18 cellular contexts compared by ENCODE assay signal in the genomic region with DNA sequence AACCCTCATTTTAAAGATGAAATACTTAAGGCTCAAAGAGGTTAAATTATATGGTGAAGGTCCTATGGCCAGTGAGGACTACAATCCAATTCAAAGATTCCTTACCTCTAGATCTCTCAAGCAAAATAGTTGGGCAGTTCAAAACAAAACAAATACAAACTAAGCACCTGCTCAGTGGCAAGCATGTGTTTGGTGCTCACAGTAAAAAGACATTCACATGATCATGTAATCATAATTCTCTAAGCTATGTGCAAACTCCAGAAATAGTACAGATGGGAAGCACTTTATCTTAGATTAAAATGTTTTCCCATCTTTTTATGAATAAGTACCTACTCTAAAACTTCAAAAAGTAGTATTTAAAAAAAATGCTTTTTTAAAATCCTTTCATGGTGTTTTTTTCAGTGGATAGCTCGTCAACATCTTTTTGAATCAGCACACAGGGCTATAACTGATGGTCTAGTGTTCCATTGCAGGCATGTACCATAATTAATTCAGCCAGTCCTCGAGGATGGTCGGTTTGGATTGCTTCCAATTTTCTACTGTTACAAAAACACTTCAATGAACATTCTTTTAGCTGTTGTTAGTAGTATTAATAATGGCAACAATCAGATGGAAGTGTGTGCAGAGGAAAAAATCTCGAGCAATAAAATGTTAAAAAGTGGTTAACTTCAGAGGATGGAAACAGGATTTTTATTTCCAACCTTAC. TPM values are rescaled to one million over a fixed set of nuclear protein-coding genes. Genes with fewer than 3 reads are reported as not detected.
DNase-seq lines count a peak whose midpoint lies in the region; ATAC-seq, FAIRE-seq and TF ChIP-seq lines count a peak whose summit lies in the region.
"Had no signal": no experiment of that assay in that cellular context is flagged by ENCODE, and none has a peak within 500 bp of the region (broad histone marks: within the 10 kb centered on the region; RNA-seq: fewer than 3 reads in every experiment).

No MANE protein-coding gene starts in this region.

- peaks cover 41% of the 10 kb centered on the region for H3K36me3 Mint-ChIP-seq in CD8-positive, alpha-beta T cell

- no peak for TF ChIP-seq POLR2A in H54 (IDR thresholded peaks at IDR 0.05; ENCODE audit: low read depth, low read length)

- peaks cover 20% of the 10 kb centered on the region for H3K4me1 ChIP-seq in BE2C
- H3K4me1 ChIP-seq in hepatocyte (ENCODE audit: insufficient read depth) = no peaks in the 10 kb centered on the region
- H3K4me1 ChIP-seq in CD8-positive, alpha-beta T cell (ENCODE audit: insufficient read depth, low read length) = no peaks in the 10 kb centered on the region
- H3K4me1 ChIP-seq: body of pancreas, spleen, suprapubic skin had no signal

- H3K4me1 Mint-ChIP-seq in CD8-positive, alpha-beta T cell (ENCODE audit: low read depth) = peaks cover 3% of the 10 kb centered on the region
- H3K4me1 Mint-ChIP-seq: nephron progenitor cell had no signal

- H3K9me3 Mint-ChIP-seq in CD8-positive, alpha-beta T cell = peaks cover 3% of the 10 kb centered on the region

- peaks cover 4% of the 10 kb centered on the region for H3K9me2 ChIP-seq in hepatocyte (replicated peaks; ENCODE audit: insufficient read depth)

- no peak overlapping the region for H3K27ac ChIP-seq in hepatocyte
- H3K27ac ChIP-seq in CD8-positive, alpha-beta T cell (ENCODE audit: low read depth, low read length) = no peak overlapping the region
- H3K27ac ChIP-seq: body of pancreas, KMS-11, spleen, suprapubic skin had no signal

- POLR2A ChIA-PET in CD8-positive, alpha-beta T cell (lab: Charles Lee) = no interaction called here

- DNase-seq in BE2C = peak; percentile 21
- DNase-seq in H54 (ENCODE audit: insufficient read length, low spot score) = no peak
- peak; percentile 58 for DNase-seq in NCI-H510A treated with DMSO at 0.1 percent for 48 hours (lab: John Stamatoyannopoulos, UW)
- DNase-seq in choroid plexus epithelial cell (ENCODE audit: low read depth) = peak; percentile 44
- no peak for DNase-seq in glomerular visceral epithelial cell (ENCODE audit: extremely low spot score)
- no peak for DNase-seq in hepatocyte (ENCODE audit: low spot score)
- no peak for DNase-seq in CD8-positive, alpha-beta T cell
- DNase-seq: activated CD4-positive, alpha-beta T cell treated with anti-CD3 and anti-CD28 coated beads for 48 hours; activated CD8-positive, alpha-beta memory T cell treated with anti-CD3 and anti-CD28 coated beads, Interleukin-2, amount 50 U/mL, for 4 hours; body of pancreas; cortex of kidney; NCI-H1436; nephron progenitor cell; psoas muscle; spleen had no signal

- no peak overlapping the region for H3K4me2 ChIP-seq in hepatocyte
- H3K4me2 ChIP-seq: KMS-11 had no signal

- TF ChIP-seq CTCF in BE2C (IDR thresholded peaks at IDR 0.05; ENCODE audit: low read depth, low read length) = no peak
- TF ChIP-seq CTCF in choroid plexus epithelial cell (conservative IDR thresholded peaks at IDR 0.05; ENCODE audit: low read depth, low read length) = no peak
- no peak for TF ChIP-seq CTCF in hepatocyte (IDR thresholded peaks at IDR 0.05; ENCODE audit: poor library complexity)
- no peak for TF ChIP-seq CTCF in CD8-positive, alpha-beta T cell (IDR thresholded peaks at IDR 0.05)

- H2AFZ ChIP-seq in hepatocyte = no peak overlapping the region

- no peaks in the 10 kb centered on the region for H3K27me3 ChIP-seq in BE2C
- H3K27me3 ChIP-seq in hepatocyte = no peaks in the 10 kb centered on the region
- H3K27me3 ChIP-seq in CD8-positive, alpha-beta T cell (ENCODE audit: insufficient read depth, low read length) = no peaks in the 10 kb centered on the region
- H3K27me3 ChIP-seq: body of pancreas, spleen, suprapubic skin had no signal

- H3K27me3 Mint-ChIP-seq in CD8-positive, alpha-beta T cell (ENCODE audit: low read depth) = no peaks in the 10 kb centered on the region

- H3K36me3 ChIP-seq in BE2C (peaks cover 14% of the 10 kb centered on the region), hepatocyte (replicated peaks; ENCODE audit: insufficient read depth, low read depth) (no peaks in the 10 kb centered on the region)
- no peaks in the 10 kb centered on the region for H3K36me3 ChIP-seq in CD8-positive, alpha-beta T cell (ENCODE audit: insufficient read depth, low read length)
- H3K36me3 ChIP-seq: suprapubic skin had no signal

- intact Hi-C loops in CD8-positive, alpha-beta T cell (cut with DNase I, micrococcal nuclease) = no loop called here

- no peaks in the 10 kb centered on the region for H3K9me3 ChIP-seq in BE2C
- no peaks in the 10 kb centered on the region for H3K9me3 ChIP-seq in hepatocyte (ENCODE audit: low read depth)
- H3K9me3 ChIP-seq in CD8-positive, alpha-beta T cell (ENCODE audit: low read length) = no peaks in the 10 kb centered on the region
- H3K9me3 ChIP-seq: body of pancreas, suprapubic skin had no signal

- ATAC-seq in CD8-positive, alpha-beta T cell = no peak
- no peak for ATAC-seq in GM21576 (IDR thresholded peaks at IDR 0.05; ENCODE audit: unreplicated experiment)
- ATAC-seq: body of pancreas, psoas muscle had no signal

- FAIRE-seq in H54 (lab: Jason Lieb, UNC) = peak; percentile 30

- H3K4me3 ChIP-seq in BE2C (ENCODE audit: low read depth, low read length) (no peak overlapping the region), choroid plexus epithelial cell (ENCODE audit: low read depth, low read length) (no peak overlapping the region), hepatocyte (no peak overlapping the region)
- H3K4me3 ChIP-seq in CD8-positive, alpha-beta T cell (ENCODE audit: low read depth, low read length) = no peak overlapping the region
- H3K4me3 ChIP-seq: body of pancreas, psoas muscle, spleen, suprapubic skin had no signal

- H3K27ac Mint-ChIP-seq in CD8-positive, alpha-beta T cell = no peak overlapping the region
- H3K27ac Mint-ChIP-seq: nephron progenitor cell had no signal

- peaks cover 13% of the 10 kb centered on the region for H3K79me2 ChIP-seq in hepatocyte

- WGBS in hepatocyte (ENCODE audit: low lambda C conversion rate, missing lambda C conversion rate) = 88% methylated on average over 4 of the region's 4 CpGs

- CTCF ChIA-PET in CD8-positive, alpha-beta T cell (lab: Charles Lee) = interaction anchor here (0.6 kb wide), 1 partner anchor 705 kb away, joined by 3 read pairs; no protein-coding TSS in a partner anchor

- H3K4me3 Mint-ChIP-seq in CD8-positive, alpha-beta T cell = no peak overlapping the region
- H3K4me3 Mint-ChIP-seq: nephron progenitor cell had no signal

- H4K20me1 ChIP-seq in hepatocyte (ENCODE audit: insufficient read depth, poor library complexity, severe bottlenecking) = no peaks in the 10 kb centered on the region

RNA-seq across cellular contexts. Expression of a gene that starts 58.4 kb away (rescaled TPM):
- polyA plus RNA-seq in BE2C (2012; ENCODE audit: insufficient read depth, insufficient read length, low read depth) = 113 TPM
- total RNA-seq in hepatocyte = 65.3 and 79.8 TPM in 2 replicates
- 68.5 and 73.3 TPM in 2 replicates for polyA plus RNA-seq in hepatocyte
- total RNA-seq in CD8-positive, alpha-beta T cell = 10 to 100 TPM; 19.0 to 20.4 TPM

Comparison
In these comparisons a context has a peak if more than half of its experiments do, and no peak if none do; other contexts are left out.
1. DNase-seq: peak in BE2C (single experiment), NCI-H510A treated with DMSO at 0.1 percent for 48 hours (single experiment) and choroid plexus epithelial cell (single experiment); none in H54 (single experiment), glomerular visceral epithelial cell (single experiment), hepatocyte (single experiment) and CD8-positive, alpha-beta T cell (0 of 7).